Comparison of ENCODE assay signal across 14 cellular contexts in the genomic region with DNA sequence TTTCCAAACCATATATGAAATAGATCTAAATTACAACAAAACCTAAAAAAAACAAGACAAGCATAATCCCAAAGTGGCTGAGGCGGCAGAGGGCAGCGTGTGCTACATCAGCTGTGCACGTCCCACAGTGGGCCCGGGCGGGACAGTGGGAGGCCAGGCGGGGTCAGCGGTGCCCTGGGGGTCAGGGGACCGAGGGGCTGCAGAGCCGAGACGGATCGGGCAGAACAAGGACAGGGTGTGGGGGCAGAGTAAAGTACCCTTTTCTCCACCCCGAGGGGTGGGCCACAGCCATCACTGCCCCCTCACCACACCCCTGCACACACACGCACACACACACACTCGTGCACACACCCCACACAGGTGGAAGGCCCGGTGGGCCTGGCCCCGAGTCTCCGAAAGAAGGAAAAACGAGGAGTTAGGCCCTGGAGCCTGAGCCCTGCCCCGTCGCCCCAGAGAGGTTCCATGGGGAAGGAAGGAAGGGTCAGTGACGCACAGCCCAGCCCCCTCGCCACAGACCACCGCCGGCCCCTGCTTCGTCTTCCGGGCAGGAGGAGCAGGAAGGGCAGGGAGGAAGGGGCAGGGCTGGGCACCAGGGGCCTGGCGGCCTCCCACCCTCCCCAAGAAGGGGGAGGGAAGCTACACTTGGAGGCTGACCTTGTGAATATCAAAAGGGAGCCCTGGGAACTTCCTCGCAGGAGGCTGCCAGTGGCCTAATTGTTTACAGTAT. TPM values are rescaled to one million over a fixed set of nuclear protein-coding genes. Genes with fewer than 3 reads are reported as not detected.
DNase-seq lines count a peak whose midpoint lies in the region; ATAC-seq, FAIRE-seq and TF ChIP-seq lines count a peak whose summit lies in the region.
"Had no signal": no experiment of that assay in that cellular context is flagged by ENCODE, and none has a peak within 500 bp of the region (broad histone marks: within the 10 kb centered on the region; RNA-seq: fewer than 3 reads in every experiment).

No MANE protein-coding gene starts in this region.

- no peaks in the 10 kb centered on the region for H3K27me3 Mint-ChIP-seq in astrocyte (ENCODE audit: low read depth, unreplicated experiment)
- no peaks in the 10 kb centered on the region for H3K27me3 Mint-ChIP-seq in activated CD4-positive, alpha-beta T cell treated with anti-CD3 and anti-CD28 coated beads for 36 hours

- H3K4me1 Mint-ChIP-seq in astrocyte (ENCODE audit: low read depth, unreplicated experiment): peaks cover 21% of the 10 kb centered on the region
- no peaks in the 10 kb centered on the region for H3K4me1 Mint-ChIP-seq in activated CD4-positive, alpha-beta T cell treated with anti-CD3 and anti-CD28 coated beads for 36 hours
- H3K4me1 Mint-ChIP-seq: IgD-negative memory B cell, naive B cell had no signal

- H3K27ac Mint-ChIP-seq in astrocyte (ENCODE audit: unreplicated experiment): peak overlapping the region; percentile 41
- no peak overlapping the region for H3K27ac Mint-ChIP-seq in activated CD4-positive, alpha-beta T cell treated with anti-CD3 and anti-CD28 coated beads for 36 hours

- peak overlapping the region; percentile 96 for H2AK5ac ChIP-seq in neuronal stem cell (ENCODE audit: low read depth, low read length)

- H3K79me1 ChIP-seq in neuronal stem cell (ENCODE audit: low read depth, low read length): peaks cover 4% of the 10 kb centered on the region

- H3K4me3 ChIP-seq in BE2C (ENCODE audit: low read depth, low read length) (no peak overlapping the region), astrocyte (ENCODE audit: insufficient read depth, low read depth, low read length) (no peak overlapping the region), right cardiac atrium (ENCODE audit: low read length) (no peak overlapping the region), neuronal stem cell (ENCODE audit: low read length in 2 of 2) (no peak overlapping the region)

- H2BK5ac ChIP-seq in neuronal stem cell (ENCODE audit: low read length): peak overlapping the region; percentile 72

- TF ChIP-seq CTCF in BE2C (IDR thresholded peaks at IDR 0.05; ENCODE audit: low read depth, low read length) (no peak), astrocyte (IDR thresholded peaks at IDR 0.05; ENCODE audit: insufficient read depth, low read depth, low read length) (no peak)

- H3K4me2 ChIP-seq in astrocyte (ENCODE audit: low read length) (no peak overlapping the region), neuronal stem cell (ENCODE audit: insufficient read depth, low read length, poor library complexity, severe bottlenecking) (no peak overlapping the region)

- ATAC-seq in right cardiac atrium: peak; percentile 9 to 48
- ATAC-seq in HG02885 (IDR thresholded peaks at IDR 0.05; ENCODE audit: poor library complexity, unreplicated experiment): no peak
- no peak for ATAC-seq in activated CD4-positive, alpha-beta T cell treated with anti-CD3 and anti-CD28 coated beads for 36 hours
- ATAC-seq in HG02870 (IDR thresholded peaks at IDR 0.05; ENCODE audit: unreplicated experiment): no peak

- H3K9me3 Mint-ChIP-seq in astrocyte (ENCODE audit: unreplicated experiment): no peaks in the 10 kb centered on the region
- no peaks in the 10 kb centered on the region for H3K9me3 Mint-ChIP-seq in activated CD4-positive, alpha-beta T cell treated with anti-CD3 and anti-CD28 coated beads for 36 hours (ENCODE audit: low read depth)
- H3K9me3 Mint-ChIP-seq: IgD-negative memory B cell, naive B cell had no signal

- H3K27me3 ChIP-seq in BE2C: no peaks in the 10 kb centered on the region
- H3K27me3 ChIP-seq in astrocyte (ENCODE audit: insufficient read depth, low read length): no peaks in the 10 kb centered on the region
- no peaks in the 10 kb centered on the region for H3K27me3 ChIP-seq in right cardiac atrium (ENCODE audit: control insufficient read depth, insufficient read depth)
- no peaks in the 10 kb centered on the region for H3K27me3 ChIP-seq in neuronal stem cell (ENCODE audit: control insufficient read depth in 3 of 3, insufficient read depth in 3 of 3, low read depth in 1 of 3, low read length in 3 of 3)

- no peak overlapping the region for H2BK120ac ChIP-seq in neuronal stem cell (ENCODE audit: low read depth, low read length)

- H3K4ac ChIP-seq in neuronal stem cell (ENCODE audit: low read length): peak overlapping the region; percentile 71

- H3K9ac ChIP-seq in astrocyte (ENCODE audit: low read length) (no peak overlapping the region), neuronal stem cell (ENCODE audit: low read depth, low read length, poor library complexity) (peak overlapping the region; percentile 74)

- H3K27ac ChIP-seq in astrocyte (ENCODE audit: low read depth, low read length): no peak overlapping the region
- peak overlapping the region; percentile 48 for H3K27ac ChIP-seq in right cardiac atrium (ENCODE audit: low read length)
- no peak overlapping the region for H3K27ac ChIP-seq in neuronal stem cell (replicated peaks; ENCODE audit: low read length)

- CTCF ChIA-PET in activated CD4-positive, alpha-beta T cell treated with anti-CD3 and anti-CD28 coated beads for 36 hours (lab: Charles Lee): no interaction called here

- H3K36me3 Mint-ChIP-seq in astrocyte (ENCODE audit: low read depth, unreplicated experiment): peaks cover 9% of the 10 kb centered on the region
- H3K36me3 Mint-ChIP-seq in activated CD4-positive, alpha-beta T cell treated with anti-CD3 and anti-CD28 coated beads for 36 hours (ENCODE audit: low read depth): no peaks in the 10 kb centered on the region
- H3K36me3 Mint-ChIP-seq: IgD-negative memory B cell, naive B cell had no signal

- H4K91ac ChIP-seq in neuronal stem cell (ENCODE audit: low read depth, low read length, poor library complexity): no peak overlapping the region

- intact Hi-C loops in right cardiac atrium (cut with DNase I): loop anchor here in 1 of 4 donors (10.0 kb wide), 1 partner anchor 74 kb away; no protein-coding TSS in a partner anchor
- intact Hi-C loops in activated CD4-positive, alpha-beta T cell treated with anti-CD3 and anti-CD28 coated beads for 36 hours (cut with DNase I, micrococcal nuclease): no loop called here

- peak; percentile 12 for DNase-seq in BE2C
- no peak for DNase-seq in astrocyte (ENCODE audit: low read depth)
- peak; percentile 54 to 80 (median 73) for DNase-seq in right cardiac atrium
- DNase-seq in neuronal stem cell (ENCODE audit: low spot score): no peak
- no peak for DNase-seq in NCI-H1436 treated with DMSO at 0.1 percent for 48 hours (lab: John Stamatoyannopoulos, UW)
- DNase-seq in activated CD4-positive, alpha-beta T cell treated with anti-CD3 and anti-CD28 coated beads for 36 hours: no peak
- DNase-seq: Caco-2, naive B cell, NCI-H1105, substantia nigra had no signal

- H3K36me3 ChIP-seq in BE2C (no peaks in the 10 kb centered on the region), astrocyte (ENCODE audit: insufficient read depth, low read length) (no peaks in the 10 kb centered on the region), neuronal stem cell (replicated peaks in 1 of 2; ENCODE audit: control insufficient read depth in 2 of 2, insufficient read depth in 2 of 2, low read length in 2 of 2) (peaks cover 0 to 4% of the 10 kb centered on the region in 2 donors)

- no peak overlapping the region for H3K4me3 Mint-ChIP-seq in astrocyte (ENCODE audit: unreplicated experiment)
- H3K4me3 Mint-ChIP-seq in activated CD4-positive, alpha-beta T cell treated with anti-CD3 and anti-CD28 coated beads for 36 hours: no peak overlapping the region
- H3K4me3 Mint-ChIP-seq: IgD-negative memory B cell, naive B cell had no signal

- H2AFZ ChIP-seq in astrocyte (ENCODE audit: low read depth, low read length): no peak overlapping the region
- no peak overlapping the region for H2AFZ ChIP-seq in neuronal stem cell (ENCODE audit: low read length)

- H3K9me3 ChIP-seq in BE2C (no peaks in the 10 kb centered on the region), astrocyte (ENCODE audit: insufficient read depth, low read depth, low read length) (no peaks in the 10 kb centered on the region), right cardiac atrium (ENCODE audit: control insufficient read depth, low read length) (no peaks in the 10 kb centered on the region), neuronal stem cell (replicated peaks in 1 of 2; ENCODE audit: control insufficient read depth in 2 of 2, insufficient read depth in 1 of 2, low read depth in 1 of 2, low read length in 2 of 2) (peaks cover 0 to 2% of the 10 kb centered on the region in 2 donors)
- H3K9me3 ChIP-seq: Caco-2 had no signal

- H3K23ac ChIP-seq in neuronal stem cell (ENCODE audit: low read depth, low read length, poor library complexity): peak overlapping the region; percentile 20

- WGBS in right cardiac atrium: 67% methylated on average over 28 of the region's 28 CpGs
- no CpG with 5 or more reads among the region's 28 CpGs for WGBS in neuronal stem cell (ENCODE audit: extremely low coverage in 2 of 2, insufficient read length in 2 of 2, insufficient replicate concordance in 1 of 2), 2 donors

- peak overlapping the region; percentile 49 for H3K14ac ChIP-seq in neuronal stem cell (ENCODE audit: low read length)

- peak overlapping the region; percentile 69 for H3K18ac ChIP-seq in neuronal stem cell (ENCODE audit: low read length)

- H3K79me2 ChIP-seq in astrocyte (ENCODE audit: insufficient read depth, low read length): peaks cover 5% of the 10 kb centered on the region

- H3K4me1 ChIP-seq in BE2C: peaks cover 12% of the 10 kb centered on the region
- H3K4me1 ChIP-seq in astrocyte (ENCODE audit: insufficient read depth, low read length): peaks cover 23% of the 10 kb centered on the region
- peaks cover 5% of the 10 kb centered on the region for H3K4me1 ChIP-seq in right cardiac atrium (ENCODE audit: control insufficient read depth, insufficient read depth, low read length)
- peaks cover 29 to 47% of the 10 kb centered on the region in 2 donors for H3K4me1 ChIP-seq in neuronal stem cell (ENCODE audit: control insufficient read depth in 2 of 2, insufficient read depth in 1 of 2, low read depth in 1 of 2, low read length in 2 of 2)

- POLR2A ChIA-PET in activated CD4-positive, alpha-beta T cell treated with anti-CD3 and anti-CD28 coated beads for 36 hours (lab: Charles Lee): no interaction called here

- H4K20me1 ChIP-seq in astrocyte (ENCODE audit: insufficient read depth, low read length): peaks cover 79% of the 10 kb centered on the region

- H2BK12ac ChIP-seq in neuronal stem cell (ENCODE audit: low read length): peak overlapping the region; percentile 31

- no peak for FAIRE-seq in astrocyte (lab: Jason Lieb, UNC)
- FAIRE-seq: A204.1 had no signal

- H4K8ac ChIP-seq in neuronal stem cell (ENCODE audit: low read depth, low read length): no peak overlapping the region

- peak overlapping the region; percentile 88 for H2BK15ac ChIP-seq in neuronal stem cell (ENCODE audit: low read length)

RNA-seq across cellular contexts. Expression of gene UBAC1, which starts 49.6 kb away (rescaled TPM):
- polyA plus RNA-seq in BE2C (2012; ENCODE audit: insufficient read depth, insufficient read length, low read depth): 81.2 TPM
- total RNA-seq in astrocyte (31.8 and 32.5 TPM in 2 replicates), right cardiac atrium (10 to 100 TPM; 64.0 to 88.7 (median 76.2) TPM)
- 83.3 TPM for polyA plus RNA-seq in right cardiac atrium
- 44.5 TPM for polyA plus RNA-seq in neuronal stem cell (2013, experiment 1 of 2)
- polyA plus RNA-seq in neuronal stem cell (2013, experiment 2 of 2): 42.3 TPM
- total RNA-seq in activated CD4-positive, alpha-beta T cell treated with anti-CD3 and anti-CD28 coated beads for 36 hours: 10 to 100 TPM; 41.7 to 42.8 TPM

Comparison
In these comparisons a context has a peak if more than half of its experiments do, and no peak if none do; other contexts are left out.
1. DNase-seq: peak in BE2C (single experiment) and right cardiac atrium (3 of 3); none in astrocyte (single experiment), neuronal stem cell (single experiment), NCI-H1436 treated with DMSO at 0.1 percent for 48 hours (single experiment) and activated CD4-positive, alpha-beta T cell treated with anti-CD3 and anti-CD28 coated beads for 36 hours (single experiment).
2. ATAC-seq: peak in right cardiac atrium (2 of 2); none in HG02885 (single experiment), activated CD4-positive, alpha-beta T cell treated with anti-CD3 and anti-CD28 coated beads for 36 hours (single experiment) and HG02870 (single experiment).